Comparison of ENCODE assay signal across 17 cellular contexts in the genomic region with DNA sequence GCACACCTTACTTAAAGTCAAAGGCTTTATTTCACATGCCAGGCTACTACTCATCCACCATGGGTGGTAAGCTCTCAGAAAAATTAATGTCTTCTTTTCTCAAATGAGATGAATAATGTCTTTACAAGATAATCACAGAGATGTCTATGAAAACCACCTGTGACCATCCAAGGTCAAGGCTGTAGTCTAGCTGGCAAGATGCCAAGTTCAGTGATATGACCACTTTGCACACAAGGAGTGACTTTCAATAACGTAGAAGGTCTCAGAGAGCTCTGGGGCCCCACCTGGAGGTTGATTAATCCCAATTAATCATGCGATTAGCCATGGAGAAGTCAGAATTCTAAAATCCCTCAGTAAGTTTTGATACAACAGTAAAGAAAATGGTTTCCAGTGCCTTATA. TPM values are rescaled to one million over a fixed set of nuclear protein-coding genes. Genes with fewer than 3 reads are reported as not detected.
DNase-seq lines count a peak whose midpoint lies in the region; ATAC-seq, FAIRE-seq and TF ChIP-seq lines count a peak whose summit lies in the region.
"Had no signal": no experiment of that assay in that cellular context is flagged by ENCODE, and none has a peak within 500 bp of the region (broad histone marks: within the 10 kb centered on the region; RNA-seq: fewer than 3 reads in every experiment).

No MANE protein-coding gene starts in this region.

- POLR2A ChIA-PET in K562 (lab: Yijun Ruan, JAX), result no interaction called here

- no peak for TF ChIP-seq POLR2A in K562 (conservative IDR thresholded peaks at IDR 0.05)

- WGBS in K562 (ENCODE audit: insufficient coverage, low coverage, missing lambda C conversion rate), result 0% methylated on average over 2 of the region's 2 CpGs

- H3K27ac ChIP-seq in K562 (ENCODE audit: extremely low read depth, low read depth, low read length), result no peak overlapping the region
- H3K27ac ChIP-seq: A549 had no signal

- CTCF ChIA-PET in K562 (lab: Yijun Ruan, JAX; ENCODE audit: low intra/inter-chr PET ratio), result no interaction called here

- TF ChIP-seq EP300 in K562 (IDR thresholded peaks at IDR 0.05; ENCODE audit: low read length), result no peak

- no peaks in the 10 kb centered on the region for H3K36me3 ChIP-seq in K562 (ENCODE audit: control insufficient read depth, insufficient read depth, low read length)

- intact Hi-C loops in K562 (cut with micrococcal nuclease), result no loop called here

- H3K4me2 ChIP-seq in K562 (ENCODE audit: insufficient read depth, low read length), result no peak overlapping the region
- H3K4me2 ChIP-seq: A549, GM23338 had no signal

- H3K9me3 ChIP-seq in K562 (replicated peaks; ENCODE audit: control insufficient read depth, insufficient read depth, low read depth, low read length), result no peaks in the 10 kb centered on the region
- H3K9me3 ChIP-seq: A549 had no signal

- H3K9me1 ChIP-seq in K562 (ENCODE audit: control insufficient read depth, insufficient read depth, low read length), result no peaks in the 10 kb centered on the region

- no peak overlapping the region for H2AFZ ChIP-seq in K562 (ENCODE audit: low read depth, low read length)
- H2AFZ ChIP-seq: GM23338 had no signal

- BruUV-seq in K562 (replicated peaks; lab: Mats Ljungman, UMichigan), result no TSS peak

- ATAC-seq in K562 (no peak), HG02870 (IDR thresholded peaks at IDR 0.05; ENCODE audit: unreplicated experiment) (no peak)
- ATAC-seq: A549; CD8-positive, alpha-beta T cell; GM23338 had no signal

- H3K4me1 ChIP-seq in K562 (replicated peaks in 1 of 2; ENCODE audit: control insufficient read depth in 2 of 2, insufficient read depth in 2 of 2, low read length in 2 of 2), result no peaks in the 10 kb centered on the region
- H3K4me1 ChIP-seq: A549 had no signal

- no peak for TF ChIP-seq RAD21 in K562 (CRISPR knock-in tag; conservative IDR thresholded peaks at IDR 0.05 in 1 of 2, IDR thresholded peaks at IDR 0.05 in 1 of 2)

- no peaks in the 10 kb centered on the region for H3K79me2 ChIP-seq in K562 (ENCODE audit: control insufficient read depth, insufficient read depth, low read length)

- H3K9ac ChIP-seq in K562 (ENCODE audit: insufficient read depth in 1 of 2, low read depth in 2 of 2, low read length in 2 of 2), result no peak overlapping the region

- TF ChIP-seq CTCF in K562 (IDR thresholded peaks at IDR 0.05 in 2 of 3, conservative IDR thresholded peaks at IDR 0.05 in 1 of 3; ENCODE audit: insufficient read depth in 2 of 3, low read depth in 1 of 3, low read length in 3 of 3), result no peak

- DNase-seq in NCI-H748 (lab: John Stamatoyannopoulos, UW; ENCODE audit: unreplicated experiment) (peak; percentile 43), NCI-H748 treated with DMSO at 0.1 percent for 48 hours (lab: John Stamatoyannopoulos, UW) (no peak), NAMALWA (ENCODE audit: low spot score) (peak; percentile 0), NCI-H69 (lab: John Stamatoyannopoulos, UW) (peak; percentile 60), K562 (ENCODE audit: extremely low read depth in 1 of 4, low spot score in 3 of 4) (peak in 2 of 4 experiments; percentile 7 to 10), UCSD-AML1 (lab: John Stamatoyannopoulos, UW; ENCODE audit: unreplicated experiment) (no peak)
- DNase-seq: CD8-positive, alpha-beta T cell; COR-L47; DMS53; H7 had no signal

- in situ Hi-C loops in K562 (cut with MboI), result no loop called here

- no peaks in the 10 kb centered on the region for H3K27me3 ChIP-seq in K562 (ENCODE audit: control insufficient read depth in 2 of 2, insufficient read depth in 2 of 2, low read length in 2 of 2)

- H4K20me1 ChIP-seq in K562 (replicated peaks; ENCODE audit: control insufficient read depth, insufficient read depth, low read length), result no peaks in the 10 kb centered on the region

- no peak for FAIRE-seq in K562 (lab: Jason Lieb, UNC)
- FAIRE-seq: D721Med had no signal

- no peak overlapping the region for H3K4me3 ChIP-seq in K562
- H3K4me3 ChIP-seq: A549, GM23338 had no signal

TF ChIP-seq in K562, 482 proteins besides CTCF, POLR2A, EP300 and RAD21:
- TF ChIP-seq NFIX (CRISPR knock-in tag; IDR thresholded peaks at IDR 0.05; ENCODE audit: low read depth), result peak; percentile 94
- no peak for TF ChIP-seq SIRT6 (IDR thresholded peaks at IDR 0.05; ENCODE audit: low read depth, low read length)
- TF ChIP-seq NFIC (IDR thresholded peaks at IDR 0.05), result peak; percentile 95

RNA-seq across cellular contexts. Expression of a gene that starts 20.5 kb away (rescaled TPM):
- total RNA-seq in K562 (2011; cell fraction: chromatin; rRNA removed; ENCODE audit: low replicate concordance), result not detected in 2 replicates
- not detected in 2 replicates for total RNA-seq in K562 (2011; cell fraction: nucleolus; rRNA removed)
- total RNA-seq in K562 (2011; cell fraction: nucleoplasm; rRNA removed), result not detected in 2 replicates
- total RNA-seq in K562 (2014; rRNA removed) (not detected in 2 replicates), K562 (2014; rRNA removed; fragmentation: Illumina TruSeq; extraction: Trizol) (not detected in 2 replicates), K562 (2015; rRNA removed; fragmentation: Illumina TruSeq; extraction: Trizol) (not detected in 2 replicates), K562 (2021) (0.04 and 0.09 TPM in 2 replicates)
- polyA plus RNA-seq in K562 (2011; rRNA removed) (not detected in 2 replicates), K562 (2014; fragmentation: Illumina TruSeq; extraction: Trizol) (not detected in 2 replicates), K562 (2014; fragmentation: Nextera tagmentation; extraction: Ambion mirVana) (not detected), K562 (2014; rRNA removed) (not detected in 2 replicates)
- not detected in 2 replicates for polyA plus RNA-seq in K562 (2011; cell fraction: cytosol; rRNA removed)
- polyA plus RNA-seq in K562 (2011; cell fraction: nucleus; rRNA removed), result not detected in 2 replicates
- not detected in 2 replicates for polyA plus RNA-seq in K562 (2012)
- not detected in 2 replicates for polyA minus RNA-seq in K562 (2011; rRNA and poly(A)+ RNA removed)
- polyA minus RNA-seq in K562 (2011; cell fraction: cytosol; rRNA and poly(A)+ RNA removed), result not detected in 2 replicates
- polyA minus RNA-seq in K562 (2011; cell fraction: nucleus; rRNA and poly(A)+ RNA removed), result not detected in 2 replicates
- total RNA-seq: CD8-positive, alpha-beta T cell; Daoy; HT-29 had no signal
- polyA plus RNA-seq: IgD-negative memory B cell had no signal

Comparison
In these comparisons a context has a peak if more than half of its experiments do, and no peak if none do; other contexts are left out.
1. DNase-seq: peak in NCI-H748 (single experiment), NAMALWA (single experiment) and NCI-H69 (single experiment); none in NCI-H748 treated with DMSO at 0.1 percent for 48 hours (single experiment) and UCSD-AML1 (single experiment).